20 cellular contexts compared by ENCODE assay signal in the genomic region with DNA sequence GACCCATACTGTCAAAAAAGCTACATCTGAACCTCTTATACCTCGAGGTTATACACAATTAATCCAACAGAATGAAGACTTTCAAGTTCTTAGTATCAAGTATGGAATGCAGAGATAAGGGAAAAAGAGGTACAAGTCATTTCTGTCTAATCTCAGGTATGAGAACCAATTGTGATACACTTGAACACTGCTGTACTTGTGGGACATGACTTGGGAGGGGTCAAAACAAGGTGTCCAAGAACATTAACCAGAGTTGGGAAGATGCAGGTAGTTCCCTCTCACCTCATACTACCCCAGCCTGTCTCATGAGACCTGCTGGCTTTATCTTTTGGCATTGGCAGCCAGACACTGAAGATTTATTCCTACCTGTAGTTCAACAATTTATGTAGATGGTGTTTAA.
A peak's percentile ranks its signal among the peaks of the same experiment; 100 is the strongest.
DNase-seq lines count a peak whose midpoint lies in the region; ATAC-seq and TF ChIP-seq lines count a peak whose summit lies in the region.
"Had no signal": no experiment of that assay in that cellular context is flagged by ENCODE, and none has a peak within 500 bp of the region (broad histone marks: within the 10 kb centered on the region; RNA-seq: fewer than 3 reads in every experiment).

No MANE protein-coding gene starts in this region.

- H3K27ac Mint-ChIP-seq in natural killer cell treated with Interleukin-12 subunit alpha and Interleukin-12 subunit beta and Interleukin-15 and Interleukin-18, amount 100 ng/mL, for 72 hours = peak overlapping the region; percentile 87 to 94
- no peak overlapping the region for H3K27ac Mint-ChIP-seq in natural killer cell
- H3K27ac Mint-ChIP-seq: activated naive CD4-positive, alpha-beta T cell treated with anti-CD3 and anti-CD28 coated beads, Interleukin-2, amount 50 U/mL, for 24 hours had no signal

- intact Hi-C loops in natural killer cell (cut with micrococcal nuclease) = no loop called here

- no peaks in the 10 kb centered on the region for H3K9me3 ChIP-seq in right atrium auricular region
- H3K9me3 ChIP-seq: neutrophil, SJSA1, uterus had no signal

- peaks cover 4% of the 10 kb centered on the region for H3K36me3 Mint-ChIP-seq in natural killer cell treated with Interleukin-12 subunit alpha and Interleukin-12 subunit beta and Interleukin-15 and Interleukin-18, amount 100 ng/mL, for 72 hours
- no peaks in the 10 kb centered on the region for H3K36me3 Mint-ChIP-seq in natural killer cell
- H3K36me3 Mint-ChIP-seq: activated naive CD4-positive, alpha-beta T cell treated with anti-CD3 and anti-CD28 coated beads, Interleukin-2, amount 50 U/mL, for 24 hours had no signal

- H3K4me1 ChIP-seq in right atrium auricular region = no peaks in the 10 kb centered on the region
- H3K4me1 ChIP-seq: uterus had no signal

- peaks cover 9 to 28% of the 10 kb centered on the region in 2 donors for H3K4me1 Mint-ChIP-seq in natural killer cell treated with Interleukin-12 subunit alpha and Interleukin-12 subunit beta and Interleukin-15 and Interleukin-18, amount 100 ng/mL, for 72 hours (ENCODE audit: low read depth in 2 of 2)
- H3K4me1 Mint-ChIP-seq in natural killer cell = no peaks in the 10 kb centered on the region
- H3K4me1 Mint-ChIP-seq: activated naive CD4-positive, alpha-beta T cell treated with anti-CD3 and anti-CD28 coated beads, Interleukin-2, amount 50 U/mL, for 24 hours had no signal

- H3K4me3 Mint-ChIP-seq in natural killer cell treated with Interleukin-12 subunit alpha and Interleukin-12 subunit beta and Interleukin-15 and Interleukin-18, amount 100 ng/mL, for 72 hours = peak overlapping the region; percentile 44
- H3K4me3 Mint-ChIP-seq in natural killer cell = no peak overlapping the region
- H3K4me3 Mint-ChIP-seq: activated naive CD4-positive, alpha-beta T cell treated with anti-CD3 and anti-CD28 coated beads, Interleukin-2, amount 50 U/mL, for 24 hours had no signal

- no peaks in the 10 kb centered on the region for H3K36me3 ChIP-seq in right atrium auricular region
- H3K36me3 ChIP-seq: neutrophil, SJSA1, uterus had no signal

- peak in 1 of 2 donors; percentile 48 for ATAC-seq in natural killer cell treated with Interleukin-12 subunit alpha and Interleukin-12 subunit beta and Interleukin-15 and Interleukin-18, amount 100 ng/mL, for 72 hours
- ATAC-seq in natural killer cell = no peak
- peak; percentile 1 for ATAC-seq in GM21717 (IDR thresholded peaks at IDR 0.05; ENCODE audit: unreplicated experiment)
- ATAC-seq in HG03342 (IDR thresholded peaks at IDR 0.05; ENCODE audit: unreplicated experiment) = peak; percentile 18
- ATAC-seq: Panc1 had no signal

- H3K4me3 ChIP-seq in right atrium auricular region = no peak overlapping the region
- H3K4me3 ChIP-seq: SJSA1, uterus had no signal

- TF ChIP-seq POLR2A in erythroblast (IDR thresholded peaks at IDR 0.05; ENCODE audit: low read length) = no peak

- H3K27me3 Mint-ChIP-seq in natural killer cell treated with Interleukin-12 subunit alpha and Interleukin-12 subunit beta and Interleukin-15 and Interleukin-18, amount 100 ng/mL, for 72 hours = peaks cover 3 to 6% of the 10 kb centered on the region in 2 donors
- peaks cover 0 to 3% of the 10 kb centered on the region in 2 donors for H3K27me3 Mint-ChIP-seq in natural killer cell (ENCODE audit: low read depth in 2 of 2)

- H3K9me3 Mint-ChIP-seq in natural killer cell treated with Interleukin-12 subunit alpha and Interleukin-12 subunit beta and Interleukin-15 and Interleukin-18, amount 100 ng/mL, for 72 hours = peaks cover under 1% of the 10 kb centered on the region
- no peaks in the 10 kb centered on the region for H3K9me3 Mint-ChIP-seq in natural killer cell
- H3K9me3 Mint-ChIP-seq: activated naive CD4-positive, alpha-beta T cell treated with anti-CD3 and anti-CD28 coated beads, Interleukin-2, amount 50 U/mL, for 24 hours had no signal

- no peak overlapping the region for H3K27ac ChIP-seq in right atrium auricular region
- H3K27ac ChIP-seq: neutrophil, SJSA1, uterus had no signal

- DNase-seq in natural killer cell treated with Interleukin-12 subunit alpha and Interleukin-12 subunit beta and Interleukin-15 and Interleukin-18, amount 100 ng/mL, for 72 hours (ENCODE audit: low spot score) = no peak
- DNase-seq in natural killer cell (no peak), right atrium auricular region (ENCODE audit: low spot score) (no peak), NCI-H2107 treated with DMSO at 0.1 percent for 48 hours (lab: John Stamatoyannopoulos, UW; ENCODE audit: unreplicated experiment) (no peak), HuH-7.5 (ENCODE audit: low spot score) (no peak), erythroblast (lab: John Stamatoyannopoulos, UW) (no peak)
- DNase-seq: ACHN; activated CD4-positive, alpha-beta T cell treated with anti-CD3 and anti-CD28 coated beads, Interleukin-2, amount 50 U/mL, for 1 hour; C1 segment of cervical spinal cord; EL; Kasumi-1; NCI-H187 treated with DMSO at 0.1 percent for 48 hours; NCI-H345; uterus had no signal

- TF ChIP-seq CTCF in natural killer cell (IDR thresholded peaks at IDR 0.05) (no peak), right atrium auricular region (IDR thresholded peaks at IDR 0.05) (no peak)

- H3K27me3 ChIP-seq in right atrium auricular region = no peaks in the 10 kb centered on the region
- H3K27me3 ChIP-seq: neutrophil, SJSA1, uterus had no signal

Comparison
In these comparisons a context has a peak if more than half of its experiments do, and no peak if none do; other contexts are left out.
1. H3K27ac Mint-ChIP-seq: peak in natural killer cell treated with Interleukin-12 subunit alpha and Interleukin-12 subunit beta and Interleukin-15 and Interleukin-18, amount 100 ng/mL, for 72 hours (2 of 2); none in natural killer cell (0 of 2).
2. ATAC-seq: peak in GM21717 (single experiment) and HG03342 (single experiment); none in natural killer cell (0 of 3).